1 cellular context compared by ENCODE assay signal in the genomic region with DNA sequence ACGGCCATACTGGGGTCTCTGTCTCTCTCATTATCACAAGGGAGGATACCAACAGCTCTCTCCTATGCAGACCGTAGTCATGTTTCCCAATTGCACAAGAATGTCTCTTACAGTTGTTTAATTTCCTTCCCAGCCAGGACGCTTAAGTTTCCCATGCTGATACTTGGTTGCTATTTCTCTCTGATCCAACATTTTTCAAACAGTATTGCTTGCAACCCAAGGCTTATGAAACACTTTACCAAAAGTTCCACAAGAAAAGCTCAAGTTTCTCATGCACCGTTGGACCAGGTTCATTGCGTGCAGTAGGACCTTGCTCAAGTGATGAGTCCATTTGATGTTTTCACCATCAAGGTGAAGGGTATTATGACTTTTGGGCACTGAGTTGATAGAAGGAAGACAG.
TF ChIP-seq lines count a peak whose summit lies in the region.

No MANE protein-coding gene starts in this region.

TF ChIP-seq in HepG2, 621 proteins besides CTCF, POLR2A, EP300 and RAD21:
- TF ChIP-seq, protein P1, sequence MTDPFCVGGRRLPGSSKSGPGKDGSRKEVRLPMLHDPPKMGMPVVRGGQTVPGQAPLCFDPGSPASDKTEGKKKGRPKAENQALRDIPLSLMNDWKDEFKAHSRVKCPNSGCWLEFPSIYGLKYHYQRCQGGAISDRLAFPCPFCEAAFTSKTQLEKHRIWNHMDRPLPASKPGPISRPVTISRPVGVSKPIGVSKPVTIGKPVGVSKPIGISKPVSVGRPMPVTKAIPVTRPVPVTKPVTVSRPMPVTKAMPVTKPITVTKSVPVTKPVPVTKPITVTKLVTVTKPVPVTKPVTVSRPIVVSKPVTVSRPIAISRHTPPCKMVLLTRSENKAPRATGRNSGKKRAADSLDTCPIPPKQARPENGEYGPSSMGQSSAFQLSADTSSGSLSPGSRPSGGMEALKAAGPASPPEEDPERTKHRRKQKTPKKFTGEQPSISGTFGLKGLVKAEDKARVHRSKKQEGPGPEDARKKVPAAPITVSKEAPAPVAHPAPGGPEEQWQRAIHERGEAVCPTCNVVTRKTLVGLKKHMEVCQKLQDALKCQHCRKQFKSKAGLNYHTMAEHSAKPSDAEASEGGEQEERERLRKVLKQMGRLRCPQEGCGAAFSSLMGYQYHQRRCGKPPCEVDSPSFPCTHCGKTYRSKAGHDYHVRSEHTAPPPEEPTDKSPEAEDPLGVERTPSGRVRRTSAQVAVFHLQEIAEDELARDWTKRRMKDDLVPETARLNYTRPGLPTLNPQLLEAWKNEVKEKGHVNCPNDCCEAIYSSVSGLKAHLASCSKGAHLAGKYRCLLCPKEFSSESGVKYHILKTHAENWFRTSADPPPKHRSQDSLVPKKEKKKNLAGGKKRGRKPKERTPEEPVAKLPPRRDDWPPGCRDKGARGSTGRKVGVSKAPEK (CRISPR knock-in tag; IDR thresholded peaks at IDR 0.05; ENCODE audit: borderline replicate concordance) = no peak
- TF ChIP-seq, protein P2, sequence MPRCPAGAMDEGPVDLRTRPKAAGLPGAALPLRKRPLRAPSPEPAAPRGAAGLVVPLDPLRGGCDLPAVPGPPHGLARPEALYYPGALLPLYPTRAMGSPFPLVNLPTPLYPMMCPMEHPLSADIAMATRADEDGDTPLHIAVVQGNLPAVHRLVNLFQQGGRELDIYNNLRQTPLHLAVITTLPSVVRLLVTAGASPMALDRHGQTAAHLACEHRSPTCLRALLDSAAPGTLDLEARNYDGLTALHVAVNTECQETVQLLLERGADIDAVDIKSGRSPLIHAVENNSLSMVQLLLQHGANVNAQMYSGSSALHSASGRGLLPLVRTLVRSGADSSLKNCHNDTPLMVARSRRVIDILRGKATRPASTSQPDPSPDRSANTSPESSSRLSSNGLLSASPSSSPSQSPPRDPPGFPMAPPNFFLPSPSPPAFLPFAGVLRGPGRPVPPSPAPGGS (CRISPR knock-in tag; IDR thresholded peaks at IDR 0.05) = no peak
- TF ChIP-seq ZMYM2 (CRISPR knock-in tag; IDR thresholded peaks at IDR 0.05) = no peak
